Comparison of ENCODE assay signal across 26 cellular contexts in genomic region chr9:114238471-114238870, GRCh38.
DNase-seq lines count a peak whose midpoint lies in the region; ATAC-seq, FAIRE-seq and TF ChIP-seq lines count a peak whose summit lies in the region.
"Had no signal": no experiment of that assay in that cellular context is flagged by ENCODE, and none has a peak within 500 bp of the region (broad histone marks: within the 10 kb centered on the region; RNA-seq: fewer than 3 reads in every experiment).

No MANE protein-coding gene starts in this region.

- H2BK15ac ChIP-seq in IMR-90 (ENCODE audit: low read depth, low read length), result no peak overlapping the region

- H2AK9ac ChIP-seq in IMR-90 (replicated peaks; ENCODE audit: low read depth, low read length, poor library complexity), result no peak overlapping the region

- H3K36me3 Mint-ChIP-seq in WTC11, result peaks cover 8% of the 10 kb centered on the region
- H3K36me3 Mint-ChIP-seq: CD8-positive, alpha-beta T cell; IgD-negative memory B cell; immature natural killer cell had no signal

- H4K20me1 ChIP-seq in IMR-90 (ENCODE audit: insufficient read depth, low read length) (no peaks in the 10 kb centered on the region), endothelial cell of umbilical vein (replicated peaks; ENCODE audit: control insufficient read depth, extremely low read depth, insufficient read depth, low read length) (no peaks in the 10 kb centered on the region)

- TF ChIP-seq POLR2A in IMR-90 (IDR thresholded peaks at IDR 0.05; ENCODE audit: low read depth, low read length) (no peak), endothelial cell of umbilical vein (IDR thresholded peaks at IDR 0.05; ENCODE audit: low read depth, low read length) (no peak)

- intact Hi-C loops in IMR-90 (cut with micrococcal nuclease), result no loop called here
- intact Hi-C loops in endothelial cell of umbilical vein (cut with micrococcal nuclease), result loop anchor here (5.0 kb wide), 1 partner anchor 49 kb away; no protein-coding TSS in a partner anchor
- intact Hi-C loops in right cardiac atrium (cut with DNase I), result no loop called here
- intact Hi-C loops in pancreas (cut with DNase I), result no loop called here
- intact Hi-C loops in left colon (cut with DNase I, micrococcal nuclease), result no loop called here

- H3K9me3 ChIP-seq in IMR-90 (ENCODE audit: control insufficient read depth, insufficient read depth, low read length) (no peaks in the 10 kb centered on the region), endothelial cell of umbilical vein (replicated peaks; ENCODE audit: control insufficient read depth, insufficient read depth, low read length) (no peaks in the 10 kb centered on the region), right cardiac atrium (ENCODE audit: control insufficient read depth, low read length) (no peaks in the 10 kb centered on the region), pancreas (no peaks in the 10 kb centered on the region)
- H3K9me3 ChIP-seq: lower lobe of right lung, psoas muscle had no signal

- H3K27ac Mint-ChIP-seq in WTC11, result no peak overlapping the region
- H3K27ac Mint-ChIP-seq: CD8-positive, alpha-beta T cell; immature natural killer cell; T-helper 1 cell treated with Interleukin-12 subunit alpha and Interleukin-12 subunit beta and Interleukin-4 antibody, amounts not matched to agents 30 μg/mL and 1 μg/mL, for 36 hours had no signal

- H2BK120ac ChIP-seq in IMR-90 (ENCODE audit: low read depth, low read length), result no peak overlapping the region

- H3K27me3 Mint-ChIP-seq in WTC11 (ENCODE audit: low read depth), result no peaks in the 10 kb centered on the region

- H3K4me2 ChIP-seq in IMR-90 (ENCODE audit: low read depth, low read length), result no peak overlapping the region
- no peak overlapping the region for H3K4me2 ChIP-seq in endothelial cell of umbilical vein (ENCODE audit: insufficient read depth, low read length)

- H3K9me1 ChIP-seq in IMR-90 (ENCODE audit: insufficient read depth, low read length) (peaks cover 2% of the 10 kb centered on the region; the same call in 1 of the 2 replicates), endothelial cell of umbilical vein (replicated peaks; ENCODE audit: control insufficient read depth, extremely low read depth, insufficient read depth, low read length) (no peaks in the 10 kb centered on the region)

- H3K9me3 Mint-ChIP-seq in WTC11, result no peaks in the 10 kb centered on the region
- H3K9me3 Mint-ChIP-seq: CD8-positive, alpha-beta T cell; immature natural killer cell; neural crest cell; T-helper 1 cell treated with Interleukin-12 subunit alpha and Interleukin-12 subunit beta and Interleukin-4 antibody, amounts not matched to agents 30 μg/mL and 1 μg/mL, for 36 hours had no signal

- no peak overlapping the region for H3K27ac ChIP-seq in IMR-90 (ENCODE audit: insufficient read depth, low read length)
- no peak overlapping the region for H3K27ac ChIP-seq in endothelial cell of umbilical vein (ENCODE audit: insufficient read depth, low read depth, low read length)
- H3K27ac ChIP-seq in right cardiac atrium (ENCODE audit: low read length), result peak overlapping the region; percentile 30
- no peak overlapping the region for H3K27ac ChIP-seq in pancreas
- H3K27ac ChIP-seq: lower lobe of right lung, psoas muscle had no signal

- peaks cover 20% of the 10 kb centered on the region; the same call in 1 of the 2 replicates for H3K36me3 ChIP-seq in IMR-90 (ENCODE audit: control insufficient read depth, insufficient read depth, low read length)
- H3K36me3 ChIP-seq in endothelial cell of umbilical vein (ENCODE audit: control insufficient read depth in 2 of 2, extremely low read depth in 1 of 2, insufficient read depth in 2 of 2, low read length in 2 of 2), result peaks cover 0 to 6% of the 10 kb centered on the region in 2 experiments
- H3K36me3 ChIP-seq in pancreas, result peaks cover 0 to 4% (median 0%) of the 10 kb centered on the region in 3 donors
- H3K36me3 ChIP-seq: lower lobe of right lung had no signal

- no peak overlapping the region for H4K5ac ChIP-seq in IMR-90 (ENCODE audit: low read depth, low read length)

- WGBS in IMR-90 (ENCODE audit: extremely low coverage in 2 of 2, insufficient read length in 1 of 2), 2 experiments, result no CpG with 5 or more reads among the region's 8 CpGs
- 19% methylated on average over 8 of the region's 8 CpGs for WGBS in right cardiac atrium
- WGBS in pancreas, 2 donors, result 54 to 58% methylated on average over 8 of the region's 8 CpGs

- H2AK5ac ChIP-seq in IMR-90 (ENCODE audit: low read depth, low read length), result no peak overlapping the region

- H3K4me1 Mint-ChIP-seq in WTC11, result no peaks in the 10 kb centered on the region
- H3K4me1 Mint-ChIP-seq: IgD-negative memory B cell, immature natural killer cell had no signal

- dilution Hi-C loops in IMR-90 (cut with HindIII; ENCODE audit: low sequenced_read_pairs, unreplicated experiment), result no loop called here
- dilution Hi-C loops in endothelial cell of umbilical vein (cut with MboI; ENCODE audit: extremely low pct_ligation_motif_present, low sequenced_read_pairs), result no loop called here

- CTCF ChIA-PET in IMR-90 (lab: Yijun Ruan, JAX) (interaction anchor here (1.5 kb wide), 1 partner anchor 82 kb away, joined by 5 read pairs; no protein-coding TSS in a partner anchor), endothelial cell of umbilical vein (lab: Charles Lee) (interaction anchor here (0.8 to 3.7 kb wide), 23 partner anchors 8 to 156 kb away, joined by 3 to 37 read pairs (median 5); partner anchors contain the start of gene COL27A1), WTC11 (lab: Charles Lee) (interaction anchor here (0.5 to 1.7 kb wide), 14 partner anchors 23 to 187 kb away, joined by 3 to 23 read pairs (median 4); partner anchors contain the start of gene COL27A1)

- in situ Hi-C loops in IMR-90 (cut with MboI; ENCODE audit: low sequenced_read_pairs), result no loop called here

- H2AFZ ChIP-seq in IMR-90 (replicated peaks; ENCODE audit: low read length, poor library complexity), result no peak overlapping the region
- no peak overlapping the region for H2AFZ ChIP-seq in endothelial cell of umbilical vein (ENCODE audit: low read depth, low read length)

- H3K4me3 ChIP-seq in IMR-90 (ENCODE audit: insufficient read depth, low read depth, low read length) (no peak overlapping the region), endothelial cell of umbilical vein (replicated peaks in 1 of 3; ENCODE audit: insufficient read depth in 1 of 3, low read depth in 1 of 3, low read length in 3 of 3) (no peak overlapping the region), right cardiac atrium (ENCODE audit: low read length) (no peak overlapping the region), pancreas (no peak overlapping the region)
- H3K4me3 ChIP-seq: lower lobe of right lung, psoas muscle had no signal

- no peak overlapping the region for H3K23ac ChIP-seq in IMR-90 (ENCODE audit: low read depth, low read length)

- BruUV-seq in IMR-90 (replicated peaks; lab: Mats Ljungman, UMichigan) (no TSS peak), endothelial cell of umbilical vein (replicated peaks; lab: Mats Ljungman, UMichigan) (no TSS peak)

- TF ChIP-seq CTCF in IMR-90 (conservative IDR thresholded peaks at IDR 0.05; ENCODE audit: low read depth, low read length) (no peak), endothelial cell of umbilical vein (IDR thresholded peaks at IDR 0.05; ENCODE audit: extremely low read depth in 1 of 2, insufficient read depth in 1 of 2, low read depth in 1 of 2, low read length in 2 of 2) (no peak), pancreas (IDR thresholded peaks at IDR 0.05) (no peak), WTC11 (IDR thresholded peaks at IDR 0.05) (no peak)

- no peak overlapping the region for H3K56ac ChIP-seq in IMR-90 (ENCODE audit: extremely low read depth, insufficient read depth, low read length)

- H3K18ac ChIP-seq in IMR-90 (ENCODE audit: low read depth, low read length), result no peak overlapping the region

- no peak overlapping the region for H4K91ac ChIP-seq in IMR-90 (ENCODE audit: insufficient read depth, low read depth, low read length)

- no peak overlapping the region for H4K8ac ChIP-seq in IMR-90 (ENCODE audit: low read depth in 2 of 2, low read length in 2 of 2)

- no peak overlapping the region for H3K9ac ChIP-seq in IMR-90 (ENCODE audit: low read depth, low read length)
- no peak overlapping the region for H3K9ac ChIP-seq in endothelial cell of umbilical vein (replicated peaks; ENCODE audit: extremely low read depth, insufficient read depth, low read length)

- H2BK5ac ChIP-seq in IMR-90 (ENCODE audit: low read depth, low read length, poor library complexity, severe bottlenecking), result no peak overlapping the region

- H3K14ac ChIP-seq in IMR-90 (replicated peaks; ENCODE audit: low read depth, low read length), result no peak overlapping the region

- H3K4ac ChIP-seq in IMR-90 (ENCODE audit: low read depth, low read length), result no peak overlapping the region; the same call in 1 of the 2 replicates

- DNase-seq in IMR-90 (no peak), endothelial cell of umbilical vein (ENCODE audit: low read depth, low spot score) (peak; percentile 16), right cardiac atrium (peak; percentile 67 to 85 (median 79)), pancreas (no peak), pons (ENCODE audit: low spot score) (no peak), WTC11 (ENCODE audit: low spot score) (no peak), left colon (no peak)
- no peak for DNase-seq in stimulated activated CD8-positive, alpha-beta memory T cell treated with anti-CD3 and anti-CD28 coated beads, Interleukin-4, amount 100 ng/mL, for 48 hours
- DNase-seq: activated CD4-positive, alpha-beta T cell treated with anti-CD3 and anti-CD28 coated beads for 4 hours; activated naive CD4-positive, alpha-beta T cell; activated T-cell treated with anti-CD3 and anti-CD28 coated beads, Interleukin-2, amount 50 U/mL, for 48 hours; AML-193; amniotic stem cell; CD8-positive, alpha-beta T cell; central memory CD4-positive, alpha-beta T cell; immature natural killer cell; lower lobe of right lung; NCI-H446 treated with DMSO at 0.1 percent for 48 hours; stimulated activated CD4-positive, alpha-beta T cell treated with anti-CD3 and anti-CD28 coated beads, Interleukin-1b, Interleukin-23, amount 100 ng/mL, for 48 hours had no signal

- H2BK20ac ChIP-seq in IMR-90 (ENCODE audit: low read depth, low read length), result 0 out of 2 replicates have a peak overlapping the region, but pooled peaks have one; percentile 25

- peak; percentile 56 for FAIRE-seq in endothelial cell of umbilical vein (lab: Jason Lieb, UNC)
- no peak for FAIRE-seq in pancreas (lab: Jason Lieb, UNC)
- FAIRE-seq: A204.1, small intestine, urothelium cell line had no signal

- no peaks in the 10 kb centered on the region for H3K4me1 ChIP-seq in IMR-90 (ENCODE audit: control insufficient read depth, insufficient read depth, low read length)
- peaks cover 8% of the 10 kb centered on the region for H3K4me1 ChIP-seq in endothelial cell of umbilical vein (ENCODE audit: control insufficient read depth, extremely low read depth, insufficient read depth, low read length)
- peaks cover 2% of the 10 kb centered on the region for H3K4me1 ChIP-seq in right cardiac atrium (ENCODE audit: control insufficient read depth, insufficient read depth, low read length)
- no peaks in the 10 kb centered on the region for H3K4me1 ChIP-seq in pancreas
- H3K4me1 ChIP-seq: lower lobe of right lung had no signal

- no peak for TF ChIP-seq RAD21 in IMR-90 (IDR thresholded peaks at IDR 0.05; ENCODE audit: low read length)

- no peak overlapping the region for H3K4me3 Mint-ChIP-seq in WTC11
- H3K4me3 Mint-ChIP-seq: CD8-positive, alpha-beta T cell; IgD-negative memory B cell; immature natural killer cell; neural crest cell; T-helper 1 cell treated with Interleukin-12 subunit alpha and Interleukin-12 subunit beta and Interleukin-4 antibody, amounts not matched to agents 30 μg/mL and 1 μg/mL, for 36 hours had no signal

- no peaks in the 10 kb centered on the region for H3K27me3 ChIP-seq in IMR-90 (ENCODE audit: control insufficient read depth, insufficient read depth, low read length)
- H3K27me3 ChIP-seq in endothelial cell of umbilical vein (ENCODE audit: control insufficient read depth in 2 of 2, insufficient read depth in 2 of 2, low read length in 2 of 2), result no peaks in the 10 kb centered on the region
- H3K27me3 ChIP-seq in right cardiac atrium (ENCODE audit: control insufficient read depth, insufficient read depth), result no peaks in the 10 kb centered on the region
- H3K27me3 ChIP-seq in pancreas, result no peaks in the 10 kb centered on the region

- no peaks in the 10 kb centered on the region for H3K79me1 ChIP-seq in IMR-90 (ENCODE audit: low read depth in 1 of 2, low read length in 2 of 2)

- ATAC-seq in IMR-90 (ENCODE audit: low read depth) (no peak), right cardiac atrium (peak; percentile 86 to 89), pancreas (peak in 3 of 4 donors; percentile 34 to 52 (median 35)), WTC11 (no peak), left colon (no peak)
- ATAC-seq: CD8-positive, alpha-beta T cell; lower lobe of right lung had no signal

- H3K79me2 ChIP-seq in endothelial cell of umbilical vein (ENCODE audit: control insufficient read depth, insufficient read depth, low read length), result no peaks in the 10 kb centered on the region

- POLR2A ChIA-PET in IMR-90 (lab: Charles Lee; ENCODE audit: unreplicated experiment), result no interaction called here
- POLR2A ChIA-PET in endothelial cell of umbilical vein (lab: Charles Lee), result no interaction called here
- POLR2A ChIA-PET in WTC11 (lab: Charles Lee), result no interaction called here

Comparison
In these comparisons a context has a peak if more than half of its experiments do, and no peak if none do; other contexts are left out.
1. ATAC-seq: peak in right cardiac atrium (2 of 2) and pancreas (3 of 4); none in IMR-90 (single experiment), WTC11 (single experiment) and left colon (single experiment).
2. DNase-seq: peak in endothelial cell of umbilical vein (single experiment) and right cardiac atrium (3 of 3); none in IMR-90 (single experiment), pancreas (0 of 6), pons (single experiment), stimulated activated CD8-positive, alpha-beta memory T cell treated with anti-CD3 and anti-CD28 coated beads, Interleukin-4, amount 100 ng/mL, for 48 hours (single experiment), WTC11 (single experiment) and left colon (0 of 2).